8 cellular contexts compared by ENCODE assay signal in the genomic region with DNA sequence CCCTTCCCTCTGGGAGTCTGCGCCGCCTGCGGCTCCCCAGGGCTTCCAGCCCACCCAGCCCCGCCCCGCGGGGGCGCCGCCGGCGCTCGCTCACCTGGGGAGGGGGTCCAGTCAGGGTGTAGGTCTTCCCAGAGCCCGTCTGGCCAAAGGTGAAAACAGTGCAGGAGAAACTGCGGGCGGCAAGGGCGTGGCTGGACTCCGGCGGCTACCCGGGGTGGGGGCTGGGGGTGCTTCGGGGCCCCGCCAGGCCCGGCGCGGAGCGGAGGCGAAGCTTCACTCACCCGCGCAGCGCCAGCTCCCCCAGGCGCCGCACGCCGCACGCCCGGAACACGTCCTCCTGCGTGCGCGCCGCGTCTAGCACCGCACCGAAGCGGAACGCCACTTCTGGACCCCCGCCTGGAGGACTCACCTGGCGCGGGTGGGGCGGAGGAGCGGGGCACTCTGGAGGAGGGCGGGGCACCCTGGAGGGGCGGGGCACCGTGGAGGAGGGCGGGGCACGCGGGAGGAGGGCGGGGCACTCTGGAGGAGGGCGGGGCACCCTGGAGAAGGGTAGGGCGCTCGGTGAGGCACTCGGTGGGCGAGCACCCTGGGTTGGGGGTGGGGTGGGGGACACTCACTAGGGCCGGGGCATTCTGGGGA. TPM values are rescaled to one million over a fixed set of nuclear protein-coding genes. Genes with fewer than 3 reads are reported as not detected.
DNase-seq lines count a peak whose midpoint lies in the region; ATAC-seq and TF ChIP-seq lines count a peak whose summit lies in the region.

No MANE protein-coding gene starts in this region.

- H3K27ac ChIP-seq in IMR-90 (ENCODE audit: insufficient read depth, low read length) (no peak overlapping the region), brain microvascular endothelial cell (no peak overlapping the region)

- H3K4ac ChIP-seq in IMR-90 (ENCODE audit: low read depth, low read length), result no peak overlapping the region

- H3K27ac Mint-ChIP-seq in stimulated activated naive CD8-positive, alpha-beta T cell treated with anti-CD3 and anti-CD28 coated beads, Interleukin-15, amount 100 ng/mL, for 72 hours, result no peak overlapping the region

- no peak overlapping the region for H2BK120ac ChIP-seq in IMR-90 (ENCODE audit: low read depth, low read length)

- H3K4me3 Mint-ChIP-seq in stimulated activated naive CD8-positive, alpha-beta T cell treated with anti-CD3 and anti-CD28 coated beads, Interleukin-15, amount 100 ng/mL, for 72 hours, result peak overlapping the region in 1 of 2 donors; percentile 43

- no peak for TF ChIP-seq RAD21 in IMR-90 (IDR thresholded peaks at IDR 0.05; ENCODE audit: low read length)

- CTCF ChIA-PET in IMR-90 (lab: Yijun Ruan, JAX), result interaction anchor here (1.1 to 2.2 kb wide), 2 partner anchors 10 to 16 kb away, joined by 3 to 6 read pairs; no protein-coding TSS in a partner anchor

- TF ChIP-seq POLR2A in IMR-90 (IDR thresholded peaks at IDR 0.05; ENCODE audit: low read depth, low read length), result no peak

- H3K27me3 Mint-ChIP-seq in stimulated activated naive CD8-positive, alpha-beta T cell treated with anti-CD3 and anti-CD28 coated beads, Interleukin-15, amount 100 ng/mL, for 72 hours, result peaks cover 72% of the 10 kb centered on the region

- H3K27me3 ChIP-seq in IMR-90 (ENCODE audit: control insufficient read depth, insufficient read depth, low read length), result peaks cover 69% of the 10 kb centered on the region
- peaks cover 12% of the 10 kb centered on the region for H3K27me3 ChIP-seq in brain microvascular endothelial cell (replicated peaks)

- H3K18ac ChIP-seq in IMR-90 (ENCODE audit: low read depth, low read length), result no peak overlapping the region

- POLR2A ChIA-PET in IMR-90 (lab: Charles Lee; ENCODE audit: unreplicated experiment), result no interaction called here

- no peak overlapping the region for H2BK15ac ChIP-seq in IMR-90 (ENCODE audit: low read depth, low read length)

- no peak overlapping the region for H2BK5ac ChIP-seq in IMR-90 (ENCODE audit: low read depth, low read length, poor library complexity, severe bottlenecking)

- peaks cover 14% of the 10 kb centered on the region for H3K9me3 ChIP-seq in IMR-90 (ENCODE audit: control insufficient read depth, insufficient read depth, low read length)

- H3K36me3 ChIP-seq in IMR-90 (ENCODE audit: control insufficient read depth, insufficient read depth, low read length), result no peaks in the 10 kb centered on the region
- H3K36me3 ChIP-seq in brain microvascular endothelial cell (replicated peaks), result no peaks in the 10 kb centered on the region

- no peaks in the 10 kb centered on the region for H3K4me1 ChIP-seq in IMR-90 (ENCODE audit: control insufficient read depth, insufficient read depth, low read length)

- WGBS in IMR-90 (ENCODE audit: extremely low coverage in 2 of 2, insufficient read length in 1 of 2), 2 experiments, result no CpG with 5 or more reads among the region's 62 CpGs

- TF ChIP-seq CTCF in AG09309 (IDR thresholded peaks at IDR 0.05; ENCODE audit: control insufficient read depth, insufficient read depth, low read depth, low read length, missing control alignments) (no peak), IMR-90 (conservative IDR thresholded peaks at IDR 0.05; ENCODE audit: low read depth, low read length) (no peak), brain microvascular endothelial cell (IDR thresholded peaks at IDR 0.05; ENCODE audit: low read depth, low read length, missing control alignments) (no peak)

- no peaks in the 10 kb centered on the region for H4K20me1 ChIP-seq in IMR-90 (ENCODE audit: insufficient read depth, low read length)

- H2BK20ac ChIP-seq in IMR-90 (ENCODE audit: low read depth, low read length), result no peak overlapping the region

- no peak overlapping the region for H4K91ac ChIP-seq in IMR-90 (ENCODE audit: insufficient read depth, low read depth, low read length)

- DNase-seq in AG09309 (ENCODE audit: low read depth) (no peak), IMR-90 (no peak), brain microvascular endothelial cell (no peak), left kidney (ENCODE audit: low read depth, low spot score) (peak; percentile 93), NCI-H146 treated with DMSO at 0.1 percent for 48 hours (lab: John Stamatoyannopoulos, UW; ENCODE audit: unreplicated experiment) (no peak)
- peak; percentile 15 to 24 for DNase-seq in stimulated activated naive CD8-positive, alpha-beta T cell treated with anti-CD3 and anti-CD28 coated beads, Interleukin-15, amount 100 ng/mL, for 72 hours

- dilution Hi-C loops in IMR-90 (cut with HindIII; ENCODE audit: low sequenced_read_pairs, unreplicated experiment), result no loop called here

- peaks cover 10% of the 10 kb centered on the region for H3K4me1 Mint-ChIP-seq in stimulated activated naive CD8-positive, alpha-beta T cell treated with anti-CD3 and anti-CD28 coated beads, Interleukin-15, amount 100 ng/mL, for 72 hours

- peak; percentile 77 for ATAC-seq in IMR-90 (ENCODE audit: low read depth)
- ATAC-seq in stimulated activated naive CD8-positive, alpha-beta T cell treated with anti-CD3 and anti-CD28 coated beads, Interleukin-15, amount 100 ng/mL, for 72 hours, result peak; percentile 61
- no peak for ATAC-seq in GM18858 (IDR thresholded peaks at IDR 0.05; ENCODE audit: unreplicated experiment)
- no peak for ATAC-seq in GM21737 (IDR thresholded peaks at IDR 0.05; ENCODE audit: unreplicated experiment)

- H3K9ac ChIP-seq in IMR-90 (ENCODE audit: low read depth, low read length), result no peak overlapping the region

- no peak overlapping the region for H3K56ac ChIP-seq in IMR-90 (ENCODE audit: extremely low read depth, insufficient read depth, low read length)

- H3K4me2 ChIP-seq in IMR-90 (ENCODE audit: low read depth, low read length), result peak overlapping the region; percentile 78; the same call in 1 of the 2 replicates

- no peak overlapping the region for H4K5ac ChIP-seq in IMR-90 (ENCODE audit: low read depth, low read length)

- peak overlapping the region; percentile 3; the same call in 1 of the 2 replicates for H3K4me3 ChIP-seq in AG09309 (ENCODE audit: control insufficient read depth, low read depth, low read length)
- peak overlapping the region; percentile 34 for H3K4me3 ChIP-seq in IMR-90 (ENCODE audit: insufficient read depth, low read depth, low read length)
- H3K4me3 ChIP-seq in brain microvascular endothelial cell (ENCODE audit: low read depth, low read length), result peak overlapping the region; percentile 31

- no TSS peak for BruUV-seq in IMR-90 (replicated peaks; lab: Mats Ljungman, UMichigan)

- in situ Hi-C loops in IMR-90 (cut with MboI; ENCODE audit: low sequenced_read_pairs), result no loop called here
- in situ Hi-C loops in brain microvascular endothelial cell (cut with HindIII; ENCODE audit: low pct_ligation_motif_present, low sequenced_read_pairs), result no loop called here

- no peak overlapping the region for H2AK9ac ChIP-seq in IMR-90 (replicated peaks; ENCODE audit: low read depth, low read length, poor library complexity)

- H3K9me3 Mint-ChIP-seq in stimulated activated naive CD8-positive, alpha-beta T cell treated with anti-CD3 and anti-CD28 coated beads, Interleukin-15, amount 100 ng/mL, for 72 hours, result peaks cover 5 to 9% of the 10 kb centered on the region in 2 donors

- intact Hi-C loops in IMR-90 (cut with micrococcal nuclease), result no loop called here

- H3K79me1 ChIP-seq in IMR-90 (ENCODE audit: low read depth in 1 of 2, low read length in 2 of 2), result no peaks in the 10 kb centered on the region

- H3K14ac ChIP-seq in IMR-90 (replicated peaks; ENCODE audit: low read depth, low read length), result no peak overlapping the region

- no peak overlapping the region for H3K23ac ChIP-seq in IMR-90 (ENCODE audit: low read depth, low read length)

- no peak overlapping the region for H4K8ac ChIP-seq in IMR-90 (ENCODE audit: low read depth in 2 of 2, low read length in 2 of 2)

- H2AK5ac ChIP-seq in IMR-90 (ENCODE audit: low read depth, low read length), result no peak overlapping the region

- H3K9me1 ChIP-seq in IMR-90 (ENCODE audit: insufficient read depth, low read length), result no peaks in the 10 kb centered on the region

- H2AFZ ChIP-seq in IMR-90 (replicated peaks; ENCODE audit: low read length, poor library complexity), result peak overlapping the region; percentile 73

TF ChIP-seq in IMR-90, 13 proteins besides CTCF, POLR2A, EP300 and RAD21:
- TF ChIP-seq SMC3 (IDR thresholded peaks at IDR 0.05; ENCODE audit: low read depth, low read length), result no peak
- TF ChIP-seq MAZ (IDR thresholded peaks at IDR 0.05; ENCODE audit: borderline replicate concordance, low read depth, low read length), result peak; percentile 42; the same call in 1 of the 2 replicates

RNA-seq across cellular contexts. Expression of gene KIF12, which starts 1.0 kb away (rescaled TPM):
- total RNA-seq in IMR-90 (2012; rRNA removed), result not detected in 2 replicates
- 0.11 TPM in 1 of 2 replicates, not detected in the other for polyA plus RNA-seq in IMR-90 (2012; rRNA removed)
- polyA plus RNA-seq in IMR-90 (2012; cell fraction: cytosol; rRNA removed), result 0.04 TPM in 1 of 2 replicates, not detected in the other
- 0.21 and 0.58 TPM in 2 replicates for polyA plus RNA-seq in IMR-90 (2012; cell fraction: nucleus; rRNA removed; ENCODE audit: low replicate concordance)

RNA-seq across cellular contexts. Expression of gene AMBP, which starts 20.0 kb away (rescaled TPM):
- not detected in 2 replicates for total RNA-seq in IMR-90 (2012; rRNA removed)
- polyA plus RNA-seq in IMR-90 (2012; rRNA removed), result not detected in 2 replicates
- 0.10 and 0.13 TPM in 2 replicates for polyA plus RNA-seq in IMR-90 (2012; cell fraction: cytosol; rRNA removed)
- polyA plus RNA-seq in IMR-90 (2012; cell fraction: nucleus; rRNA removed; ENCODE audit: low replicate concordance), result not detected in 2 replicates

RNA-seq across cellular contexts. Expression of gene COL27A1, which starts 57.2 kb away (rescaled TPM):
- total RNA-seq in IMR-90 (2012; rRNA removed), result 2.2 and 3.2 TPM in 2 replicates
- polyA plus RNA-seq in IMR-90 (2012; rRNA removed), result 18.3 and 23.2 TPM in 2 replicates
- 6.8 and 9.7 TPM in 2 replicates for polyA plus RNA-seq in IMR-90 (2012; cell fraction: cytosol; rRNA removed)
- polyA plus RNA-seq in IMR-90 (2012; cell fraction: nucleus; rRNA removed; ENCODE audit: low replicate concordance), result 118 and 194 TPM in 2 replicates

Comparison
In these comparisons a context has a peak if more than half of its experiments do, and no peak if none do; other contexts are left out.
1. DNase-seq: peak in left kidney (single experiment) and stimulated activated naive CD8-positive, alpha-beta T cell treated with anti-CD3 and anti-CD28 coated beads, Interleukin-15, amount 100 ng/mL, for 72 hours (2 of 2); none in AG09309 (single experiment), IMR-90 (single experiment), brain microvascular endothelial cell (single experiment) and NCI-H146 treated with DMSO at 0.1 percent for 48 hours (single experiment).
2. ATAC-seq: peak in IMR-90 (single experiment) and stimulated activated naive CD8-positive, alpha-beta T cell treated with anti-CD3 and anti-CD28 coated beads, Interleukin-15, amount 100 ng/mL, for 72 hours (single experiment); none in GM18858 (single experiment) and GM21737 (single experiment).
3. Peak in every context shown above with its lines, with median percentiles within 50 percentile points of each other: H3K4me3 ChIP-seq.